15 cellular contexts compared by ENCODE assay signal in genomic region chr7:151091003-151091402, GRCh38.
"Had no signal": no experiment of that assay in that cellular context is flagged by ENCODE, and none has a peak within 500 bp of the region (broad histone marks: within the 10 kb centered on the region; RNA-seq: fewer than 3 reads in every experiment).

No MANE protein-coding gene starts in this region.

- H3K36me3 ChIP-seq: adrenal gland, left ventricle myocardium inferior, neutrophil had no signal

- H3K9me3 Mint-ChIP-seq: activated naive CD4-positive, alpha-beta T cell treated with anti-CD3 and anti-CD28 coated beads, Interleukin-2, amount 10 ng/mL, durations not matched to agents 7 days and 5 days; activated T-helper 2 cell treated with anti-CD3 and anti-CD28 coated beads, Interferon-gamma antibody, Interleukin-2, Interleukin-4, amounts not matched to agents 10 μg/mL and 5 μg/mL and 100 μg/mL, durations not matched to agents 14 hours and 24 hours and 36 hours; endodermal cell; T-helper 1 cell treated with Interleukin-12 subunit alpha and Interleukin-12 subunit beta and Interleukin-4 antibody, amounts not matched to agents 30 μg/mL and 1 μg/mL, for 36 hours had no signal

- H3K4me3 ChIP-seq: adrenal gland, body of pancreas, heart left ventricle, left ventricle myocardium inferior had no signal

- DNase-seq: activated CD4-positive, alpha-beta T cell treated with anti-CD3 and anti-CD28 coated beads, Interleukin-2, amount 50 U/mL, for 1 hour; activated T-cell treated with anti-CD3 and anti-CD28 coated beads for 4 hours; heart left ventricle; left ventricle myocardium inferior; SK-N-SH; stimulated activated naive CD4-positive, alpha-beta T cell had no signal

- H3K27ac Mint-ChIP-seq: activated naive CD4-positive, alpha-beta T cell treated with anti-CD3 and anti-CD28 coated beads, Interleukin-2, amount 10 ng/mL, durations not matched to agents 7 days and 5 days; activated T-helper 2 cell treated with anti-CD3 and anti-CD28 coated beads, Interferon-gamma antibody, Interleukin-2, Interleukin-4, amounts not matched to agents 10 μg/mL and 5 μg/mL and 100 μg/mL, durations not matched to agents 14 hours and 24 hours and 36 hours; T-helper 1 cell treated with Interleukin-12 subunit alpha and Interleukin-12 subunit beta and Interleukin-4 antibody, amounts not matched to agents 30 μg/mL and 1 μg/mL, for 36 hours had no signal

- H3K4me3 Mint-ChIP-seq: activated naive CD4-positive, alpha-beta T cell treated with anti-CD3 and anti-CD28 coated beads, Interleukin-2, amount 10 ng/mL, durations not matched to agents 7 days and 5 days; endodermal cell; T-helper 1 cell treated with Interleukin-12 subunit alpha and Interleukin-12 subunit beta and Interleukin-4 antibody, amounts not matched to agents 30 μg/mL and 1 μg/mL, for 36 hours had no signal

- H3K9me3 ChIP-seq: adrenal gland, body of pancreas, heart left ventricle, left ventricle myocardium inferior, neutrophil, SK-N-SH had no signal

- H3K27me3 ChIP-seq: adrenal gland, body of pancreas, heart left ventricle had no signal

- H3K4me2 ChIP-seq: SK-N-SH had no signal

- ATAC-seq: body of pancreas, esophagus mucosa, heart left ventricle, right cardiac atrium had no signal

- H3K9me2 ChIP-seq: SK-N-SH had no signal

- H3K27ac ChIP-seq: neutrophil had no signal

- H3K9ac ChIP-seq: SK-N-SH had no signal
